30 cellular contexts compared by ENCODE assay signal in the genomic region with DNA sequence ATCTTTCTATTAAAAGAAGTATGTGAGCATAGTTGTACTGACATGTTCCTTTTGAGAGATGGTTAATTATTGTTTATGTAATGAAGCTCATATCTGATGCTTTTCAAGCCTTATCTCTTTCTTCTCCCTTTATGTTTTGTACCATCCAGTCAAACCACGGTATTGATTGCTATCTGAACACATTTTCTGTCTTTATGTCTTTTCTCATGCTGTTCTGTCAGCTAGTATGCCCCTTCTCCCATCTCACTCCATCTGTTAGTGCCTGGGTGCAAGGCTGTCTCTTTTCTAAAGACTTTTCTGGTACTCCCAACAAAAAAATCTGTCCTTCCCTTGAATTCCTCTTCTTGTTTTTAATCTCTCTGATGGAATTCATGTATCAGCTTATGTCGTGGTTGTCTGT.
"Had no signal": no experiment of that assay in that cellular context is flagged by ENCODE, and none has a peak within 500 bp of the region (broad histone marks: within the 10 kb centered on the region; RNA-seq: fewer than 3 reads in every experiment).

No MANE protein-coding gene starts in this region.

- H3K36me3 Mint-ChIP-seq: naive thymus-derived CD8-positive, alpha-beta T cell; natural killer cell treated with Interleukin-12 subunit alpha and Interleukin-12 subunit beta and Interleukin-15 and Interleukin-18, amount 100 ng/mL, for 72 hours; stimulated activated effector memory CD8-positive, alpha-beta T cell treated with anti-CD3 and anti-CD28 coated beads, Interleukin-12 subunit alpha, Interleukin-12 subunit beta, amount 100 ng/mL, for 72 hours; stimulated activated naive B cell treated with anti-CD40 and anti-IgM and Interleukin-4, amounts not matched to agents 10 μg/mL and 1 μg/mL and 100 μg/mL, for 72 hours; type B pancreatic cell had no signal

- H3K9me3 ChIP-seq: neutrophil, ovary, psoas muscle, right lobe of liver, sigmoid colon, stomach, thoracic aorta, thyroid gland, tibial nerve, upper lobe of right lung, uterus had no signal

- H3K4me3 ChIP-seq: ovary, psoas muscle, right lobe of liver, sigmoid colon, stomach, thoracic aorta, thyroid gland, tibial nerve, upper lobe of right lung, uterus had no signal

- H3K27ac ChIP-seq: neutrophil, ovary, parathyroid adenoma, psoas muscle, right lobe of liver, stomach, thoracic aorta, thyroid gland, tibial nerve, upper lobe of right lung, uterus had no signal

- H3K4me3 Mint-ChIP-seq: naive thymus-derived CD8-positive, alpha-beta T cell; natural killer cell treated with Interleukin-12 subunit alpha and Interleukin-12 subunit beta and Interleukin-15 and Interleukin-18, amount 100 ng/mL, for 72 hours; nephron progenitor cell; neural crest cell; stimulated activated effector memory CD8-positive, alpha-beta T cell treated with anti-CD3 and anti-CD28 coated beads, Interleukin-12 subunit alpha, Interleukin-12 subunit beta, amount 100 ng/mL, for 72 hours; stimulated activated naive B cell treated with anti-CD40 and anti-IgM and Interleukin-4, amounts not matched to agents 10 μg/mL and 1 μg/mL and 100 μg/mL, for 72 hours; stimulated activated naive CD8-positive, alpha-beta T cell treated with anti-CD3 and anti-CD28 coated beads, Interleukin-15, Interleukin-2, amounts not matched to agents 100 ng/mL and 50 ng/mL, for 24 hours; type B pancreatic cell had no signal

- H2AFZ ChIP-seq: parathyroid adenoma had no signal

- H3K9me3 Mint-ChIP-seq: nephron progenitor cell, neural crest cell had no signal

- ATAC-seq: naive thymus-derived CD8-positive, alpha-beta T cell; natural killer cell treated with Interleukin-12 subunit alpha and Interleukin-12 subunit beta and Interleukin-15 and Interleukin-18, amount 100 ng/mL, for 72 hours; psoas muscle; right cardiac atrium; right lobe of liver; stimulated activated effector memory CD8-positive, alpha-beta T cell treated with anti-CD3 and anti-CD28 coated beads, Interleukin-12 subunit alpha, Interleukin-12 subunit beta, amount 100 ng/mL, for 72 hours; stimulated activated naive B cell treated with anti-CD40 and anti-IgM and Interleukin-4, amounts not matched to agents 10 μg/mL and 1 μg/mL and 100 μg/mL, for 72 hours; upper lobe of right lung had no signal

- H3K27me3 ChIP-seq: neutrophil, ovary, right lobe of liver, sigmoid colon, stomach, thyroid gland, tibial nerve, upper lobe of right lung, uterus had no signal

- H3K9ac ChIP-seq: parathyroid adenoma had no signal

- DNase-seq: naive thymus-derived CD8-positive, alpha-beta T cell; nephron progenitor cell; nucleus accumbens; ovary; posterior cingulate gyrus; psoas muscle; right cardiac atrium; right lobe of liver; sigmoid colon; small intestine; stimulated activated CD4-positive, alpha-beta T cell treated with anti-CD3 and anti-CD28 coated beads, Interleukin-15, amount 100 ng/mL, for 24 hours; stimulated activated CD4-positive, alpha-beta T cell treated with anti-CD3 and anti-CD28 coated beads, Interleukin-2, amount 100 ng/mL, for 24 hours; stimulated activated CD4-positive, alpha-beta T cell treated with anti-CD3 and anti-CD28 coated beads, Interleukin-2, amount 100 ng/mL, for 48 hours; stimulated activated CD4-positive, alpha-beta T cell treated with anti-CD3 and anti-CD28 coated beads, Interleukin-4, amount 100 ng/mL, for 24 hours; stimulated activated naive B cell treated with anti-CD40 and anti-IgM and Interleukin-4, amounts not matched to agents 10 μg/mL and 1 μg/mL and 100 μg/mL, for 72 hours; stimulated activated naive CD4-positive, alpha-beta T cell treated with Interleukin-2 at 50 U/mL for 16 hours; stomach; thyroid gland; upper lobe of right lung; uterus had no signal

- H3K4me1 Mint-ChIP-seq: naive thymus-derived CD8-positive, alpha-beta T cell; nephron progenitor cell; stimulated activated effector memory CD8-positive, alpha-beta T cell treated with anti-CD3 and anti-CD28 coated beads, Interleukin-12 subunit alpha, Interleukin-12 subunit beta, amount 100 ng/mL, for 72 hours; stimulated activated naive B cell treated with anti-CD40 and anti-IgM and Interleukin-4, amounts not matched to agents 10 μg/mL and 1 μg/mL and 100 μg/mL, for 72 hours had no signal

- H3K27me3 Mint-ChIP-seq: naive thymus-derived CD8-positive, alpha-beta T cell; natural killer cell treated with Interleukin-12 subunit alpha and Interleukin-12 subunit beta and Interleukin-15 and Interleukin-18, amount 100 ng/mL, for 72 hours; progenitor cell of endocrine pancreas; stimulated activated naive B cell treated with anti-CD40 and anti-IgM and Interleukin-4, amounts not matched to agents 10 μg/mL and 1 μg/mL and 100 μg/mL, for 72 hours; stimulated activated naive CD8-positive, alpha-beta T cell treated with anti-CD3 and anti-CD28 coated beads, Interleukin-15, Interleukin-2, amounts not matched to agents 100 ng/mL and 50 ng/mL, for 24 hours; type B pancreatic cell had no signal

- H3K4me1 ChIP-seq: parathyroid adenoma, psoas muscle, right lobe of liver, sigmoid colon, stomach, thyroid gland, tibial nerve, upper lobe of right lung, uterus had no signal

- H3K79me2 ChIP-seq: parathyroid adenoma had no signal

- H3K36me3 ChIP-seq: neutrophil, ovary, right lobe of liver, sigmoid colon, stomach, thoracic aorta, thyroid gland, tibial nerve, upper lobe of right lung, uterus had no signal

- H3K27ac Mint-ChIP-seq: naive thymus-derived CD8-positive, alpha-beta T cell; natural killer cell treated with Interleukin-12 subunit alpha and Interleukin-12 subunit beta and Interleukin-15 and Interleukin-18, amount 100 ng/mL, for 72 hours; nephron progenitor cell; progenitor cell of endocrine pancreas; stimulated activated effector memory CD8-positive, alpha-beta T cell treated with anti-CD3 and anti-CD28 coated beads, Interleukin-12 subunit alpha, Interleukin-12 subunit beta, amount 100 ng/mL, for 72 hours; stimulated activated naive B cell treated with anti-CD40 and anti-IgM and Interleukin-4, amounts not matched to agents 10 μg/mL and 1 μg/mL and 100 μg/mL, for 72 hours; stimulated activated naive CD8-positive, alpha-beta T cell treated with anti-CD3 and anti-CD28 coated beads, Interleukin-15, Interleukin-2, amounts not matched to agents 100 ng/mL and 50 ng/mL, for 24 hours; type B pancreatic cell had no signal
